Comparison of ENCODE assay signal across 17 cellular contexts in genomic region chr16:71425746-71426068, GRCh38. TPM values are rescaled to one million over a fixed set of nuclear protein-coding genes. Genes with fewer than 3 reads are reported as not detected.
DNase-seq lines count a peak whose midpoint lies in the region; ATAC-seq and TF ChIP-seq lines count a peak whose summit lies in the region.
"Had no signal": no experiment of that assay in that cellular context is flagged by ENCODE, and none has a peak within 500 bp of the region (broad histone marks: within the 10 kb centered on the region; RNA-seq: fewer than 3 reads in every experiment).

No MANE protein-coding gene starts in this region.

- peaks cover 7% of the 10 kb centered on the region; the same call in 2 of the 3 replicates for H3K4me1 Mint-ChIP-seq in GM23338

- H3K27ac ChIP-seq in GM23338 (ENCODE audit: low read depth) (no peak overlapping the region), WERI-Rb-1 (no peak overlapping the region), osteoblast (ENCODE audit: low read depth, low read length) (no peak overlapping the region)

- H2AFZ ChIP-seq in GM23338 (peak overlapping the region; percentile 99), osteoblast (ENCODE audit: low read length) (no peak overlapping the region)

- H3K4me3 Mint-ChIP-seq in GM23338 = peak overlapping the region; percentile 80
- H3K4me3 Mint-ChIP-seq: activated T-helper 1 cell treated with anti-CD3 and anti-CD28 coated beads, Interleukin-12 subunit alpha, Interleukin-12 subunit beta, Interleukin-2, Interleukin-4 antibody, amounts not matched to agents 30 ng/mL and 10 ng/mL and 1 ng/mL, durations not matched to agents 14 hours and 24 hours and 36 hours had no signal

- H3K27me3 Mint-ChIP-seq in GM23338 (ENCODE audit: insufficient read depth, low read depth, poor library complexity) = peaks cover 25% of the 10 kb centered on the region

- peak overlapping the region; percentile 76 for H3K4me3 ChIP-seq in GM23338
- peak overlapping the region; percentile 54 for H3K4me3 ChIP-seq in WERI-Rb-1 (ENCODE audit: low read depth, low read length)
- peak overlapping the region; percentile 59 for H3K4me3 ChIP-seq in fibroblast of mammary gland (ENCODE audit: control insufficient read depth, low read depth, low read length)
- peak overlapping the region; percentile 62 for H3K4me3 ChIP-seq in osteoblast (ENCODE audit: insufficient read depth, low read length)

- peaks cover 3% of the 10 kb centered on the region; the same call in 2 of the 3 replicates for H3K9me3 Mint-ChIP-seq in GM23338
- H3K9me3 Mint-ChIP-seq: activated T-helper 1 cell treated with anti-CD3 and anti-CD28 coated beads, Interleukin-12 subunit alpha, Interleukin-12 subunit beta, Interleukin-2, Interleukin-4 antibody, amounts not matched to agents 30 ng/mL and 10 ng/mL and 1 ng/mL, durations not matched to agents 14 hours and 24 hours and 36 hours had no signal

- H3K36me3 ChIP-seq in GM23338 (ENCODE audit: insufficient read depth) = no peaks in the 10 kb centered on the region
- H3K36me3 ChIP-seq in WERI-Rb-1 = no peaks in the 10 kb centered on the region
- no peaks in the 10 kb centered on the region for H3K36me3 ChIP-seq in osteoblast (ENCODE audit: insufficient read depth, low read length)

- no peak for DNase-seq in GM23338 (ENCODE audit: low spot score)
- no peak for DNase-seq in WERI-Rb-1
- no peak for DNase-seq in fibroblast of mammary gland (ENCODE audit: low read depth)
- DNase-seq in osteoblast (ENCODE audit: insufficient read length, low spot score, missing footprints) = peak; percentile 51
- no peak for DNase-seq in activated CD4-positive, CD25-positive, alpha-beta regulatory T cell treated with anti-CD3 and anti-CD28 coated beads, Interleukin-2, amount 50 U/mL, for 72 hours
- DNase-seq in NCI-H2081 treated with DMSO at 0.1 percent for 48 hours (lab: John Stamatoyannopoulos, UW) = no peak
- no peak for DNase-seq in COR-L47 (lab: John Stamatoyannopoulos, UW)
- DNase-seq: activated CD4-positive, alpha-beta T cell treated with anti-CD3 and anti-CD28 coated beads for 4 hours; GF-D8; Karpas-422; SW 1271 had no signal

- 0 out of 2 replicates have a peak overlapping the region, but pooled peaks have one; percentile 47 for H3K27ac Mint-ChIP-seq in GM23338
- H3K27ac Mint-ChIP-seq: activated T-helper 1 cell treated with anti-CD3 and anti-CD28 coated beads, Interleukin-12 subunit alpha, Interleukin-12 subunit beta, Interleukin-2, Interleukin-4 antibody, amounts not matched to agents 30 ng/mL and 10 ng/mL and 1 ng/mL, durations not matched to agents 14 hours and 24 hours and 36 hours had no signal

- H3K4me2 ChIP-seq in GM23338 (peak overlapping the region; percentile 90), osteoblast (ENCODE audit: insufficient read depth, low read length) (peak overlapping the region; percentile 52)

- 0 out of 2 replicates have a peak, but pooled peaks cover 2% of the 10 kb centered on the region for H4K20me1 ChIP-seq in GM23338 (replicated peaks; ENCODE audit: insufficient read depth)
- no peaks in the 10 kb centered on the region for H4K20me1 ChIP-seq in osteoblast (ENCODE audit: insufficient read depth, low read length)

- H3K79me2 ChIP-seq in GM23338 (replicated peaks; ENCODE audit: insufficient read depth) = no peaks in the 10 kb centered on the region
- H3K79me2 ChIP-seq in osteoblast (ENCODE audit: insufficient read depth, low read length) = no peaks in the 10 kb centered on the region

- H3K9me2 ChIP-seq in GM23338 (ENCODE audit: insufficient read depth) = no peaks in the 10 kb centered on the region

- TF ChIP-seq CTCF in GM23338 (conservative IDR thresholded peaks at IDR 0.05; ENCODE audit: low read depth in 2 of 2) = no peak
- no peak for TF ChIP-seq CTCF in WERI-Rb-1 (IDR thresholded peaks at IDR 0.05; ENCODE audit: low read depth, low read length)
- no peak for TF ChIP-seq CTCF in fibroblast of mammary gland (conservative IDR thresholded peaks at IDR 0.05; ENCODE audit: control insufficient read depth, insufficient read depth, low read depth, low read length)
- TF ChIP-seq CTCF in osteoblast (IDR thresholded peaks at IDR 0.05; ENCODE audit: extremely low read depth, low read depth, low read length) = no peak

- peaks cover 10% of the 10 kb centered on the region; the same call in 1 of the 2 replicates for H3K27me3 ChIP-seq in GM23338 (ENCODE audit: insufficient read depth)
- no peaks in the 10 kb centered on the region for H3K27me3 ChIP-seq in WERI-Rb-1 (ENCODE audit: insufficient read depth, low read depth, severe bottlenecking)
- H3K27me3 ChIP-seq in osteoblast (ENCODE audit: insufficient read depth, low read length) = peaks cover 25% of the 10 kb centered on the region

- peaks cover 12% of the 10 kb centered on the region; the same call in 1 of the 2 replicates for H3K4me1 ChIP-seq in GM23338 (ENCODE audit: insufficient read depth)
- H3K4me1 ChIP-seq in osteoblast (ENCODE audit: insufficient read depth, low read length) = no peaks in the 10 kb centered on the region

- peaks cover 3% of the 10 kb centered on the region; the same call in 1 of the 3 replicates for H3K36me3 Mint-ChIP-seq in GM23338 (ENCODE audit: low read depth)
- H3K36me3 Mint-ChIP-seq: CD4-positive, CD25-positive, alpha-beta regulatory T cell had no signal

- H3K9me3 ChIP-seq in WERI-Rb-1 (ENCODE audit: severe bottlenecking) (no peaks in the 10 kb centered on the region), osteoblast (ENCODE audit: low read depth, low read length) (no peaks in the 10 kb centered on the region)

- H3F3A ChIP-seq in GM23338 (replicated peaks; ENCODE audit: low read depth) = peaks cover 6% of the 10 kb centered on the region

- ATAC-seq in GM23338 (no peak), HG03442 (IDR thresholded peaks at IDR 0.05; ENCODE audit: unreplicated experiment) (no peak)
- ATAC-seq: sciatic nerve had no signal

TF ChIP-seq in GM23338, 12 proteins besides CTCF, POLR2A, EP300 and RAD21 (continues in another document):
- TF ChIP-seq STAT1 (IDR thresholded peaks at IDR 0.05; ENCODE audit: unreplicated experiment) = no peak
- no peak for TF ChIP-seq ZNF331 (CRISPR knock-in tag; IDR thresholded peaks at IDR 0.05; ENCODE audit: low read depth)
- TF ChIP-seq, protein P1, sequence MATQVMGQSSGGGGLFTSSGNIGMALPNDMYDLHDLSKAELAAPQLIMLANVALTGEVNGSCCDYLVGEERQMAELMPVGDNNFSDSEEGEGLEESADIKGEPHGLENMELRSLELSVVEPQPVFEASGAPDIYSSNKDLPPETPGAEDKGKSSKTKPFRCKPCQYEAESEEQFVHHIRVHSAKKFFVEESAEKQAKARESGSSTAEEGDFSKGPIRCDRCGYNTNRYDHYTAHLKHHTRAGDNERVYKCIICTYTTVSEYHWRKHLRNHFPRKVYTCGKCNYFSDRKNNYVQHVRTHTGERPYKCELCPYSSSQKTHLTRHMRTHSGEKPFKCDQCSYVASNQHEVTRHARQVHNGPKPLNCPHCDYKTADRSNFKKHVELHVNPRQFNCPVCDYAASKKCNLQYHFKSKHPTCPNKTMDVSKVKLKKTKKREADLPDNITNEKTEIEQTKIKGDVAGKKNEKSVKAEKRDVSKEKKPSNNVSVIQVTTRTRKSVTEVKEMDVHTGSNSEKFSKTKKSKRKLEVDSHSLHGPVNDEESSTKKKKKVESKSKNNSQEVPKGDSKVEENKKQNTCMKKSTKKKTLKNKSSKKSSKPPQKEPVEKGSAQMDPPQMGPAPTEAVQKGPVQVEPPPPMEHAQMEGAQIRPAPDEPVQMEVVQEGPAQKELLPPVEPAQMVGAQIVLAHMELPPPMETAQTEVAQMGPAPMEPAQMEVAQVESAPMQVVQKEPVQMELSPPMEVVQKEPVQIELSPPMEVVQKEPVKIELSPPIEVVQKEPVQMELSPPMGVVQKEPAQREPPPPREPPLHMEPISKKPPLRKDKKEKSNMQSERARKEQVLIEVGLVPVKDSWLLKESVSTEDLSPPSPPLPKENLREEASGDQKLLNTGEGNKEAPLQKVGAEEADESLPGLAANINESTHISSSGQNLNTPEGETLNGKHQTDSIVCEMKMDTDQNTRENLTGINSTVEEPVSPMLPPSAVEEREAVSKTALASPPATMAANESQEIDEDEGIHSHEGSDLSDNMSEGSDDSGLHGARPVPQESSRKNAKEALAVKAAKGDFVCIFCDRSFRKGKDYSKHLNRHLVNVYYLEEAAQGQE (IDR thresholded peaks at IDR 0.05; ENCODE audit: unreplicated experiment) = no peak
- TF ChIP-seq NANOG (IDR thresholded peaks at IDR 0.05; ENCODE audit: borderline replicate concordance) = no peak
- TF ChIP-seq JUNB (IDR thresholded peaks at IDR 0.05; ENCODE audit: unreplicated experiment) = no peak
- TF ChIP-seq EZH2phosphoT487 (IDR thresholded peaks at IDR 0.05; ENCODE audit: unreplicated experiment) = no peak
- TF ChIP-seq POLR2AphosphoS5 (IDR thresholded peaks at IDR 0.05; ENCODE audit: low read depth) = no peak
- TF ChIP-seq ETS1 (IDR thresholded peaks at IDR 0.05) = no peak
- no peak for TF ChIP-seq EZH2 (IDR thresholded peaks at IDR 0.05; ENCODE audit: low read depth, unreplicated experiment)
- TF ChIP-seq CREB1 (CRISPR knock-in tag; IDR thresholded peaks at IDR 0.05; ENCODE audit: low read depth) = no peak

RNA-seq across cellular contexts. Expression of gene TLE7, which starts 16.1 kb away (rescaled TPM):
- total RNA-seq in GM23338 (2014; rRNA removed; shearing (Covaris generic)) = 2.5 and 4.2 TPM in 2 replicates
- polyA plus RNA-seq in GM23338 (2016; fragmentation: Nextera tagmentation; extraction: Ambion mirVana) = 0.44 and 0.57 TPM in 2 replicates
- total RNA-seq in osteoblast = not detected in 2 replicates
- total RNA-seq: activated T-helper 1 cell treated with anti-CD3 and anti-CD28 coated beads, Interleukin-12 subunit alpha, Interleukin-12 subunit beta, Interleukin-2, Interleukin-4 antibody, amounts not matched to agents 30 ng/mL and 10 ng/mL and 1 ng/mL, durations not matched to agents 14 hours and 24 hours and 36 hours; CD4-positive, CD25-positive, alpha-beta regulatory T cell; esophagus mucosa; sciatic nerve; subcutaneous adipose tissue had no signal
- polyA plus RNA-seq: CD4-positive, CD25-positive, alpha-beta regulatory T cell had no signal

RNA-seq across cellular contexts. Expression of gene ZNF23, which starts 36.3 kb away (rescaled TPM):
- total RNA-seq in GM23338 (2014; rRNA removed; shearing (Covaris generic)) = 8.8 TPM in 2 replicates
- 7.9 and 8.4 TPM in 2 replicates for polyA plus RNA-seq in GM23338 (2016; fragmentation: Nextera tagmentation; extraction: Ambion mirVana)
- total RNA-seq in osteoblast = 9.8 and 10.3 TPM in 2 replicates
